ENCODE assay signal across 11 cellular contexts in the genomic region with DNA sequence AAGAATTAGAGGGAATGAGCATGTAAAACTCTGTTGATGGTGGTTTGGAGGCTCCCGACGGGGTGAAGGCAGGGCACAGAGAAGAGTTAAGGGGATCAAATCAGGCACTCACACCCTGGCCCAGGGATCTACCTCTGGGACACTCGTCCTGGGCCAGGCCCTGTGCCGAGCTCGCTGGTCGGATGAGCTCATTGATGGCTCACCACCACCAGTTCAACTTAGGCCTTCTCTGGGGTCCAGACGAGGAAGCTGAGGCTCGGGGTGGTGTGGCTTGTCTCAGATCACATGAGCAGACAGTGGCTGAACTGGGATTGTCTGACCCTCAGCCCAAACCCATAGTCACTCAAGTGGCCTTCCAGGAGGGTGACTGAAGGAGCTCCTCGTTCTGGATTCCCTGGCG. TPM values are rescaled to one million over a fixed set of nuclear protein-coding genes. Genes with fewer than 3 reads are reported as not detected.
DNase-seq lines count a peak whose midpoint lies in the region; TF ChIP-seq lines count a peak whose summit lies in the region.
"Had no signal": no experiment of that assay in that cellular context is flagged by ENCODE, and none has a peak within 500 bp of the region (broad histone marks: within the 10 kb centered on the region; RNA-seq: fewer than 3 reads in every experiment).

No MANE protein-coding gene starts in this region.

- H3K4me3 ChIP-seq in AG04450 (ENCODE audit: low read depth, low read length) (peak overlapping the region; percentile 87), HUES64 (ENCODE audit: low read length) (peak overlapping the region; percentile 88), breast epithelium (peak overlapping the region in 1 of 3 donors; percentile 72), mucosa of rectum (ENCODE audit: low read length in 2 of 2) (peak overlapping the region; percentile 64 to 75), thyroid gland (replicated peaks in 1 of 3) (no peak overlapping the region), spleen (peak overlapping the region in 4 of 8 donors; percentile 6 to 100 (median 90))
- H3K4me3 ChIP-seq: mucosa of descending colon had no signal

- TF ChIP-seq POLR2A in breast epithelium (IDR thresholded peaks at IDR 0.05) = no peak
- no peak for TF ChIP-seq POLR2A in thyroid gland (IDR thresholded peaks at IDR 0.05)
- TF ChIP-seq POLR2A in spleen (IDR thresholded peaks at IDR 0.05) = no peak

- intact Hi-C loops in breast epithelium (cut with DNase I; ENCODE audit: low total_unique reads) (no loop called here), thyroid gland (cut with DNase I) (no loop called here), spleen (cut with DNase I; ENCODE audit: low total_unique reads) (no loop called here)

- H3K9ac ChIP-seq in HUES64 (ENCODE audit: low read depth, low read length) (peak overlapping the region; percentile 56; the same call in 1 of the 2 replicates), mucosa of rectum (ENCODE audit: low read depth in 1 of 2, low read length in 2 of 2) (no peak overlapping the region)

- POLR2A ChIA-PET in AG04450 (lab: Yijun Ruan, JAX) = interaction anchor here (0.8 to 4.3 kb wide), 3 partner anchors 30 to 44 kb away, joined by 3 to 16 read pairs (median 4); a partner anchor contains a TSS

- CTCF ChIA-PET in AG04450 (lab: Charles Lee) = interaction anchor here (0.6 to 1.4 kb wide), 5 partner anchors 26 to 154 kb away, joined by 3 to 8 read pairs (median 4); a partner anchor contains a TSS

- 86% methylated on average over 10 of the region's 10 CpGs for WGBS in HUES64
- WGBS in thyroid gland, 2 donors = 67 to 81% methylated on average over 8 to 9 of the region's 10 CpGs
- 74 to 90% (median 80%) methylated on average over 9 to 10 of the region's 10 CpGs for WGBS in spleen, 5 donors

- H3K27ac ChIP-seq in AG04450 (ENCODE audit: low read depth, low read length) (peak overlapping the region; percentile 65), HUES64 (ENCODE audit: low read depth, low read length) (peak overlapping the region; percentile 69; the same call in 1 of the 2 replicates), breast epithelium (peak overlapping the region; percentile 52 to 77), mucosa of rectum (ENCODE audit: low read depth in 2 of 2, low read length in 2 of 2) (no peak overlapping the region), thyroid gland (peak overlapping the region in 1 of 3 donors; percentile 28), spleen (peak overlapping the region in 2 of 8 donors; percentile 86 to 88)

- DNase-seq in AG04450 (ENCODE audit: low read depth, low spot score) (no peak), breast epithelium (ENCODE audit: low spot score in 2 of 2) (no peak), thyroid gland (no peak), NCI-H1092 treated with DMSO at 0.1 percent for 48 hours (lab: John Stamatoyannopoulos, UW) (no peak), cerebellar nuclear complex (lab: John Stamatoyannopoulos, UW) (no peak), spleen (no peak)
- DNase-seq: HCEC 1CT, mucosa of descending colon, NCI-H446 treated with DMSO at 0.1 percent for 48 hours had no signal

- no peak for TF ChIP-seq CTCF in AG04450 (IDR thresholded peaks at IDR 0.05; ENCODE audit: low read depth, low read length)
- no peak for TF ChIP-seq CTCF in breast epithelium (IDR thresholded peaks at IDR 0.05)
- TF ChIP-seq CTCF in thyroid gland (IDR thresholded peaks at IDR 0.05) = no peak
- no peak for TF ChIP-seq CTCF in spleen (IDR thresholded peaks at IDR 0.05 in 8 of 11, conservative IDR thresholded peaks at IDR 0.05 in 3 of 11)

- H3K9me3 ChIP-seq in AG04450 (ENCODE audit: control insufficient read depth, insufficient read depth, low read length) (peaks cover 4% of the 10 kb centered on the region; the same call in 1 of the 2 replicates), HUES64 (ENCODE audit: insufficient read depth, low read depth, low read length) (no peaks in the 10 kb centered on the region), breast epithelium (no peaks in the 10 kb centered on the region), mucosa of rectum (ENCODE audit: control insufficient read depth in 2 of 2, low read length in 2 of 2) (no peaks in the 10 kb centered on the region), thyroid gland (no peaks in the 10 kb centered on the region), spleen (no peaks in the 10 kb centered on the region)
- H3K9me3 ChIP-seq: mucosa of descending colon had no signal

- H3K36me3 ChIP-seq in HUES64 (ENCODE audit: insufficient read depth, low read length) (peaks cover 26% of the 10 kb centered on the region), breast epithelium (no peaks in the 10 kb centered on the region), mucosa of rectum (ENCODE audit: control insufficient read depth in 2 of 2, insufficient read depth in 2 of 2, low read length in 2 of 2) (peaks cover 0 to 7% of the 10 kb centered on the region in 2 donors), thyroid gland (no peaks in the 10 kb centered on the region), spleen (peaks cover 0 to 29% (median 2%) of the 10 kb centered on the region in 6 donors)

- H3K4me1 ChIP-seq in HUES64 (ENCODE audit: insufficient read depth, low read length) = peaks cover 32% of the 10 kb centered on the region
- H3K4me1 ChIP-seq in breast epithelium = peaks cover 8 to 22% of the 10 kb centered on the region in 2 donors
- peaks cover 19 to 21% of the 10 kb centered on the region in 2 donors for H3K4me1 ChIP-seq in mucosa of rectum (ENCODE audit: control insufficient read depth in 2 of 2, insufficient read depth in 2 of 2, low read length in 2 of 2)
- peaks cover 33% of the 10 kb centered on the region in 2 donors for H3K4me1 ChIP-seq in thyroid gland
- peaks cover 22 to 80% (median 60%) of the 10 kb centered on the region in 6 donors for H3K4me1 ChIP-seq in spleen

- H3K27me3 ChIP-seq in AG04450 (ENCODE audit: control insufficient read depth, insufficient read depth, low read length) (no peaks in the 10 kb centered on the region), HUES64 (ENCODE audit: insufficient read depth, low read length) (no peaks in the 10 kb centered on the region), breast epithelium (no peaks in the 10 kb centered on the region), mucosa of rectum (ENCODE audit: control insufficient read depth in 2 of 2, insufficient read depth in 2 of 2, low read length in 2 of 2) (no peaks in the 10 kb centered on the region), thyroid gland (no peaks in the 10 kb centered on the region), spleen (replicated peaks in 1 of 7) (no peaks in the 10 kb centered on the region)

RNA-seq across cellular contexts. Expression of a gene that starts 1.6 kb away (rescaled TPM):
- polyA plus RNA-seq in AG04450 (2011; rRNA removed) = 43.4 and 76.4 TPM in 2 replicates
- 38.2 and 51.8 TPM in 2 replicates for polyA minus RNA-seq in AG04450 (2011; rRNA and poly(A)+ RNA removed)
- 102 TPM for polyA plus RNA-seq in HUES64 (2013, experiment 1 of 2)
- polyA plus RNA-seq in HUES64 (2013, experiment 2 of 2) = 90.5 TPM
- 10 to 100 TPM in 2 of 3 donors, 1 to 10 TPM in 1; 8.5 to 20.5 (median 19.7) TPM for total RNA-seq in breast epithelium
- 10 to 100 TPM; 16.9 to 67.7 (median 43.0) TPM for total RNA-seq in thyroid gland
- 10 to 100 TPM; 22.0 to 47.0 (median 37.7) TPM for total RNA-seq in spleen
- polyA plus RNA-seq in spleen = 10 to 100 TPM in 1 of 3 donors, 1 to 10 TPM in 2; 5.5 to 32.8 (median 7.1) TPM

RNA-seq across cellular contexts. Expression of a gene that starts 3.1 kb away (rescaled TPM):
- 17.3 and 21.0 TPM in 2 replicates for polyA plus RNA-seq in AG04450 (2011; rRNA removed)
- 15.6 and 24.6 TPM in 2 replicates for polyA minus RNA-seq in AG04450 (2011; rRNA and poly(A)+ RNA removed)
- polyA plus RNA-seq in HUES64 (2013, experiment 1 of 2) = 53.1 TPM
- polyA plus RNA-seq in HUES64 (2013, experiment 2 of 2) = 43.1 TPM
- total RNA-seq in breast epithelium = 10 to 100 TPM; 29.7 to 37.4 (median 31.7) TPM
- 10 to 100 TPM; 23.9 to 31.3 (median 29.1) TPM for total RNA-seq in thyroid gland
- total RNA-seq in spleen = 10 to 100 TPM; 27.7 to 72.8 (median 37.5) TPM
- 100 to 1,000 TPM in 2 of 3 donors, 10 to 100 TPM in 1; 76.2 to 109 (median 107) TPM for polyA plus RNA-seq in spleen

RNA-seq across cellular contexts. Expression of a gene that starts 17.0 kb away (rescaled TPM):
- polyA plus RNA-seq in AG04450 (2011; rRNA removed) (0.11 and 0.29 TPM in 2 replicates), spleen (10 to 100 TPM; 63.7 to 86.9 (median 68.0) TPM)
- 0.14 and 0.17 TPM in 2 replicates for polyA minus RNA-seq in AG04450 (2011; rRNA and poly(A)+ RNA removed)
- polyA plus RNA-seq in HUES64 (2013, experiment 1 of 2) = 0.50 TPM
- 0.95 TPM for polyA plus RNA-seq in HUES64 (2013, experiment 2 of 2)
- total RNA-seq in breast epithelium (10 to 100 TPM in 1 of 3 donors, 1 to 10 TPM in 2; 7.0 to 21.0 (median 9.2) TPM), thyroid gland (10 to 100 TPM in 1 of 4 donors, 1 to 10 TPM in 3; 4.2 to 10.9 (median 7.7) TPM), spleen (10 to 100 TPM; 35.5 to 69.4 (median 50.0) TPM)

RNA-seq across cellular contexts. Expression of a gene that starts 30.5 kb away (rescaled TPM):
- polyA plus RNA-seq in AG04450 (2011; rRNA removed) = 47.9 and 57.6 TPM in 2 replicates
- polyA minus RNA-seq in AG04450 (2011; rRNA and poly(A)+ RNA removed) = 56.7 and 83.9 TPM in 2 replicates
- polyA plus RNA-seq in HUES64 (2013, experiment 1 of 2) = 36.1 TPM
- polyA plus RNA-seq in HUES64 (2013, experiment 2 of 2) = 36.6 TPM
- total RNA-seq in breast epithelium = 10 to 100 TPM; 74.6 to 78.3 (median 75.2) TPM
- total RNA-seq in thyroid gland = 10 to 100 TPM; 39.2 to 91.9 (median 56.5) TPM
- total RNA-seq in spleen = 10 to 100 TPM; 43.8 to 89.5 (median 55.8) TPM
- polyA plus RNA-seq in spleen = 10 to 100 TPM; 78.3 to 98.0 (median 93.7) TPM

RNA-seq across cellular contexts. Expression of a gene that starts 30.6 kb away (rescaled TPM):
- polyA plus RNA-seq in AG04450 (2011; rRNA removed) = 15.3 and 21.3 TPM in 2 replicates
- polyA minus RNA-seq in AG04450 (2011; rRNA and poly(A)+ RNA removed) = 8.1 and 10.7 TPM in 2 replicates
- 69.4 TPM for polyA plus RNA-seq in HUES64 (2013, experiment 1 of 2)
- polyA plus RNA-seq in HUES64 (2013, experiment 2 of 2) = 82.7 TPM
- 100 to 1,000 TPM in 1 of 3 donors, 10 to 100 TPM in 2; 20.6 to 146 (median 79.6) TPM for total RNA-seq in breast epithelium
- total RNA-seq in thyroid gland = 100 to 1,000 TPM in 1 of 4 donors, 10 to 100 TPM in 3; 55.0 to 139 (median 65.9) TPM
- total RNA-seq in spleen = 100 to 1,000 TPM in 4 of 7 donors, 10 to 100 TPM in 3; 59.7 to 131 (median 104) TPM
- polyA plus RNA-seq in spleen = 10 to 100 TPM; 56.7 to 92.2 (median 76.6) TPM

Comparison
In these comparisons a context has a peak if more than half of its experiments do, and no peak if none do; other contexts are left out.
1. H3K27ac ChIP-seq: peak in AG04450 (single experiment), HUES64 (single experiment) and breast epithelium (2 of 2); none in mucosa of rectum (0 of 2).
2. H3K4me3 ChIP-seq: peak in AG04450 (single experiment), HUES64 (single experiment) and mucosa of rectum (2 of 2); none in thyroid gland (0 of 3).